In genomic region chr6:137432054-137432545, GRCh38 we compare ENCODE assay signal across 13 cellular contexts.
DNase-seq lines count a peak whose midpoint lies in the region; ATAC-seq, FAIRE-seq and TF ChIP-seq lines count a peak whose summit lies in the region.
"Had no signal": no experiment of that assay in that cellular context is flagged by ENCODE, and none has a peak within 500 bp of the region (broad histone marks: within the 10 kb centered on the region; RNA-seq: fewer than 3 reads in every experiment).

No MANE protein-coding gene starts in this region.

- H3K27ac ChIP-seq in pancreas = no peak overlapping the region
- H3K27ac ChIP-seq in CD8-positive, alpha-beta memory T cell (ENCODE audit: low read depth, low read length) = no peak overlapping the region
- H3K27ac ChIP-seq: adrenal gland had no signal

- no peaks in the 10 kb centered on the region for H3K4me1 ChIP-seq in pancreas
- no peaks in the 10 kb centered on the region for H3K4me1 ChIP-seq in CD8-positive, alpha-beta memory T cell (ENCODE audit: insufficient read depth, low read length)
- H3K4me1 ChIP-seq: adrenal gland had no signal

- no peak overlapping the region for H3K4me3 ChIP-seq in pancreas
- H3K4me3 ChIP-seq in CD8-positive, alpha-beta memory T cell (ENCODE audit: low read length) = no peak overlapping the region
- H3K4me3 ChIP-seq: adrenal gland had no signal

- no peaks in the 10 kb centered on the region for H3K27me3 ChIP-seq in pancreas
- H3K27me3 ChIP-seq in CD8-positive, alpha-beta memory T cell (ENCODE audit: insufficient read depth, low read length, poor library complexity, severe bottlenecking) = no peaks in the 10 kb centered on the region
- H3K27me3 ChIP-seq: adrenal gland had no signal

- ATAC-seq in GM18907 (IDR thresholded peaks at IDR 0.05; ENCODE audit: unreplicated experiment) = peak; percentile 77
- ATAC-seq in HG02588 (IDR thresholded peaks at IDR 0.05; ENCODE audit: unreplicated experiment) = peak; percentile 78
- ATAC-seq in pancreas = peak in 3 of 4 donors; percentile 28 to 64 (median 61)
- ATAC-seq: left cardiac atrium had no signal

- H3K27ac Mint-ChIP-seq in IgD-negative memory B cell (peak overlapping the region in 2 of 3 donors; percentile 25 to 61), osteocyte (ENCODE audit: unreplicated experiment) (no peak overlapping the region)
- peak overlapping the region in 1 of 8 donors; percentile 70 for H3K27ac Mint-ChIP-seq in CD8-positive, alpha-beta memory T cell
- H3K27ac Mint-ChIP-seq: HFFc6, nephron had no signal

- H3K4me1 Mint-ChIP-seq in IgD-negative memory B cell (peaks cover 17 to 22% (median 22%) of the 10 kb centered on the region in 3 donors), osteocyte (ENCODE audit: unreplicated experiment) (no peaks in the 10 kb centered on the region)
- H3K4me1 Mint-ChIP-seq in CD8-positive, alpha-beta memory T cell = peaks cover 0 to 4% (median 0%) of the 10 kb centered on the region in 3 donors
- H3K4me1 Mint-ChIP-seq: nephron had no signal

- H3K4me3 Mint-ChIP-seq in IgD-negative memory B cell = peak overlapping the region; percentile 16 to 87 (median 52)
- H3K4me3 Mint-ChIP-seq in osteocyte (ENCODE audit: unreplicated experiment) = no peak overlapping the region
- H3K4me3 Mint-ChIP-seq in CD8-positive, alpha-beta memory T cell = no peak overlapping the region
- H3K4me3 Mint-ChIP-seq: HFFc6, nephron had no signal

- FAIRE-seq in pancreas (lab: Jason Lieb, UNC) = no peak
- FAIRE-seq: frontal cortex had no signal

- intact Hi-C loops in pancreas (cut with DNase I) = no loop called here

- no peaks in the 10 kb centered on the region for H3K36me3 Mint-ChIP-seq in IgD-negative memory B cell
- no peaks in the 10 kb centered on the region for H3K36me3 Mint-ChIP-seq in osteocyte (ENCODE audit: unreplicated experiment)
- peaks cover 0 to 7% (median 0%) of the 10 kb centered on the region in 3 donors for H3K36me3 Mint-ChIP-seq in CD8-positive, alpha-beta memory T cell

- CTCF ChIA-PET in CD8-positive, alpha-beta memory T cell (lab: Charles Lee) = interaction anchor here (0.9 to 1.3 kb wide), 2 partner anchors 38 to 90 kb away, joined by 3 to 4 read pairs; no protein-coding TSS in a partner anchor

- H3K9me3 ChIP-seq in pancreas = no peaks in the 10 kb centered on the region
- no peaks in the 10 kb centered on the region for H3K9me3 ChIP-seq in CD8-positive, alpha-beta memory T cell (ENCODE audit: low read length)

- H3K27me3 Mint-ChIP-seq in IgD-negative memory B cell = peaks cover 5% of the 10 kb centered on the region
- peaks cover 29% of the 10 kb centered on the region for H3K27me3 Mint-ChIP-seq in osteocyte (ENCODE audit: unreplicated experiment)
- peaks cover 3 to 13% of the 10 kb centered on the region in 2 donors for H3K27me3 Mint-ChIP-seq in CD8-positive, alpha-beta memory T cell

- DNase-seq in pancreas (no peak), AG20443 (ENCODE audit: low spot score) (no peak), osteocyte (ENCODE audit: extremely low spot score, unreplicated experiment) (no peak)
- DNase-seq in CD8-positive, alpha-beta memory T cell = no peak
- DNase-seq: adrenal gland, HFFc6, IMR-90, left cardiac atrium had no signal

- H3K9me3 Mint-ChIP-seq in IgD-negative memory B cell (no peaks in the 10 kb centered on the region), osteocyte (ENCODE audit: unreplicated experiment) (no peaks in the 10 kb centered on the region)
- no peaks in the 10 kb centered on the region for H3K9me3 Mint-ChIP-seq in CD8-positive, alpha-beta memory T cell
- H3K9me3 Mint-ChIP-seq: nephron had no signal

- no peaks in the 10 kb centered on the region for H3K36me3 ChIP-seq in pancreas
- no peaks in the 10 kb centered on the region for H3K36me3 ChIP-seq in CD8-positive, alpha-beta memory T cell (ENCODE audit: insufficient read depth, low read length)
- H3K36me3 ChIP-seq: adrenal gland had no signal

- POLR2A ChIA-PET in CD8-positive, alpha-beta memory T cell (lab: Charles Lee) = no interaction called here

- no peak for TF ChIP-seq CTCF in pancreas (IDR thresholded peaks at IDR 0.05)
- no peak for TF ChIP-seq CTCF in osteocyte (IDR thresholded peaks at IDR 0.05)

- WGBS in pancreas, 2 donors = 64 to 70% methylated on average over 4 of the region's 4 CpGs

Comparison
In these comparisons a context has a peak if more than half of its experiments do, and no peak if none do; other contexts are left out.
1. H3K4me3 Mint-ChIP-seq: peak in IgD-negative memory B cell (4 of 4); none in osteocyte (single experiment) and CD8-positive, alpha-beta memory T cell (0 of 7).
2. Peak in every context shown above with its lines, with median percentiles within 50 percentile points of each other: ATAC-seq.